In the genomic region with DNA sequence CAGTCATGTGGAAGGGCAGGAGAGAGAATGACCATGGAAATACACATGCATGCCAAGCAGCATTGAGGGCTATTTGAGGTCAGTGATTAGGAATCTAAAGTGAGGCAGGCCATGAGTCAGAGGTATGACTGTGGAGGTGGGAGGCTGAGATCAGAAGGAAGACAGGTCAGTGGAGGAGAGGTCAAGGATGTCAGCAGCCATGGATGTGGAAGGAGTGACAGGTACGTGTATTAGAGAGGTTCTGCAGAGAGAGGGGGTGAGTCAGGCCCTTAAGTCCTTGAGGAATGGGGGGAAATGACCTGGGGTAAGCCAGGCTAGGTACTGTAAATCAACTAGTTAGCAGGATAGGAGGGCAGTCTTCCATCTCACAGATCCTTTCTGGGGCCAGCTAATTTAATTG, we compare ENCODE assay signal across 16 cellular contexts.
A peak's percentile ranks its signal among the peaks of the same experiment; 100 is the strongest.
DNase-seq lines count a peak whose midpoint lies in the region; ATAC-seq, FAIRE-seq and TF ChIP-seq lines count a peak whose summit lies in the region.
"Had no signal": no experiment of that assay in that cellular context is flagged by ENCODE, and none has a peak within 500 bp of the region (broad histone marks: within the 10 kb centered on the region; RNA-seq: fewer than 3 reads in every experiment).

No MANE protein-coding gene starts in this region.

- H3K4ac ChIP-seq in H1 (replicated peaks; ENCODE audit: insufficient read length, low read depth, low read length) = no peak overlapping the region

- TF ChIP-seq CTCF in AG10803 (conservative IDR thresholded peaks at IDR 0.05; ENCODE audit: low read length) (no peak), H1 (IDR thresholded peaks at IDR 0.05; ENCODE audit: control extremely low read depth in 1 of 3, insufficient read depth in 1 of 3, low read depth in 1 of 3, low read length in 3 of 3) (no peak), lung (IDR thresholded peaks at IDR 0.05; ENCODE audit: control extremely low read depth, extremely low read depth) (no peak), ascending aorta (IDR thresholded peaks at IDR 0.05) (no peak)

- no peak overlapping the region; the same call in 1 of the 2 replicates for H2BK12ac ChIP-seq in H1 (ENCODE audit: low read depth, low read length)

- no peak overlapping the region for H4K5ac ChIP-seq in H1 (ENCODE audit: insufficient read length, low read depth, low read length)

- no peak overlapping the region for H2BK15ac ChIP-seq in H1 (ENCODE audit: low read length)

- peak; percentile 41 for ATAC-seq in lung (ENCODE audit: insufficient read depth, low FRiP score)
- ATAC-seq in GM18517 (IDR thresholded peaks at IDR 0.05; ENCODE audit: unreplicated experiment) = no peak
- no peak for ATAC-seq in left lobe of liver
- ATAC-seq: activated CD4-positive, alpha-beta T cell treated with anti-CD3 and anti-CD28 coated beads for 36 hours had no signal

- H4K20me1 ChIP-seq in H1 (replicated peaks in 1 of 2; ENCODE audit: control insufficient read depth in 1 of 2, insufficient read depth in 2 of 2, low read length in 2 of 2) = peaks cover 0 to 2% of the 10 kb centered on the region in 2 experiments

- no peak overlapping the region for H3K56ac ChIP-seq in H1 (replicated peaks; ENCODE audit: insufficient read length, low read depth, low read length)

- FAIRE-seq in H1 (lab: Jason Lieb, UNC) = no peak
- FAIRE-seq: GM18507 had no signal

- POLR2A ChIA-PET in H1 (lab: Charles Lee; ENCODE audit: partially characterized antibody) = no interaction called here

- no peak overlapping the region for H3K23ac ChIP-seq in H1 (ENCODE audit: insufficient read length)

- CTCF ChIA-PET in H1 (lab: Charles Lee; ENCODE audit: partially characterized antibody) = no interaction called here

- H2BK5ac ChIP-seq in H1 (ENCODE audit: low read depth, low read length) = no peak overlapping the region

- H2AK5ac ChIP-seq in H1 (ENCODE audit: low read depth, low read length) = peak overlapping the region; percentile 88; the same call in 1 of the 2 replicates

- no peaks in the 10 kb centered on the region for H3K79me2 ChIP-seq in H1 (ENCODE audit: control insufficient read depth in 1 of 2, insufficient read depth in 2 of 2, low read length in 2 of 2)

- no peak overlapping the region for H3K4me3 ChIP-seq in AG10803 (ENCODE audit: low read length)
- no peak overlapping the region for H3K4me3 ChIP-seq in H1 (ENCODE audit: extremely low read depth in 1 of 4, insufficient read depth in 2 of 4, low read depth in 3 of 4, low read length in 4 of 4)
- no peak overlapping the region for H3K4me3 ChIP-seq in lung
- no peak overlapping the region for H3K4me3 ChIP-seq in ascending aorta

- H3K36me3 ChIP-seq in H1 (ENCODE audit: control insufficient read depth in 2 of 4, insufficient read depth in 4 of 4, low read length in 3 of 4) (no peaks in the 10 kb centered on the region), lung (ENCODE audit: control insufficient read depth in 2 of 2, insufficient read depth in 2 of 2, low read length in 2 of 2) (no peaks in the 10 kb centered on the region), ascending aorta (no peaks in the 10 kb centered on the region)

- TF ChIP-seq RAD21 in H1 (IDR thresholded peaks at IDR 0.05 in 1 of 2, conservative IDR thresholded peaks at IDR 0.05 in 1 of 2; ENCODE audit: low read depth in 2 of 2, low read length in 2 of 2) = no peak

- H2AFZ ChIP-seq in H1 (ENCODE audit: low read length) = no peak overlapping the region

- no peak overlapping the region for H3K27ac ChIP-seq in H1 (ENCODE audit: low read depth, low read length)
- H3K27ac ChIP-seq in lung (ENCODE audit: low read depth in 1 of 2, low read length in 1 of 2) = peak overlapping the region in 1 of 2 donors; percentile 37
- H3K27ac ChIP-seq in ascending aorta = no peak overlapping the region

- no peak for TF ChIP-seq EP300 in H1 (IDR thresholded peaks at IDR 0.05; ENCODE audit: borderline replicate concordance in 1 of 2, low read depth in 2 of 2, low read length in 2 of 2)

- no peak overlapping the region for H4K8ac ChIP-seq in H1 (ENCODE audit: extremely low read depth, insufficient read depth, low read length)

- H3K18ac ChIP-seq in H1 (ENCODE audit: extremely low read depth, low read length) = no peak overlapping the region

- H3K4me2 ChIP-seq in H1 (ENCODE audit: insufficient read depth in 1 of 2, low read depth in 2 of 2, low read length in 2 of 2) = no peak overlapping the region

- 89% methylated on average over 1 of the region's 1 CpG; no CpG with 5 or more reads in 1 of the 2 experiments for WGBS in H1 (ENCODE audit: extremely low coverage in 1 of 2, insufficient coverage in 1 of 2, insufficient read length in 1 of 2, insufficient replicate concordance in 2 of 2, low coverage in 1 of 2, low lambda C conversion rate in 2 of 2, missing lambda C conversion rate in 1 of 2), 2 experiments
- WGBS in lung, 2 donors = 63 to 89% methylated on average over 1 of the region's 1 CpG

- TF ChIP-seq POLR2A in H1 (IDR thresholded peaks at IDR 0.05; ENCODE audit: control extremely low read depth in 1 of 2, low read depth in 2 of 2, low read length in 2 of 2) = no peak

- H3K9me3 ChIP-seq in H1 (ENCODE audit: insufficient read depth in 2 of 2, low read depth in 1 of 2, low read length in 1 of 2) (no peaks in the 10 kb centered on the region), lung (ENCODE audit: control insufficient read depth in 2 of 2, insufficient read depth in 1 of 2, low read length in 1 of 2) (no peaks in the 10 kb centered on the region), ascending aorta (no peaks in the 10 kb centered on the region)

- H3K27me3 ChIP-seq in H1 (replicated peaks in 1 of 4; ENCODE audit: control insufficient read depth in 3 of 4, extremely low read depth in 1 of 4, insufficient read depth in 3 of 4, low read length in 3 of 4) (no peaks in the 10 kb centered on the region), lung (ENCODE audit: control insufficient read depth, insufficient read depth) (no peaks in the 10 kb centered on the region), ascending aorta (no peaks in the 10 kb centered on the region)

- H3K9ac ChIP-seq in H1 (replicated peaks in 1 of 4; ENCODE audit: extremely low read depth in 1 of 4, low read depth in 3 of 4, low read length in 3 of 4) = no peak overlapping the region

- H2BK120ac ChIP-seq in H1 (replicated peaks; ENCODE audit: low read depth, low read length) = no peak overlapping the region

- H3K14ac ChIP-seq in H1 (ENCODE audit: insufficient read length) = no peak overlapping the region

- H4K91ac ChIP-seq in H1 (replicated peaks; ENCODE audit: insufficient read length, low read length) = peak overlapping the region; percentile 9

- peak; percentile 48 for DNase-seq in AG10803 (ENCODE audit: low read depth)
- DNase-seq in LHCN-M2 (ENCODE audit: low read depth) = peak; percentile 59
- DNase-seq in H1 (ENCODE audit: low read depth in 1 of 2, low spot score in 2 of 2) = no peak
- no peak for DNase-seq in lung (ENCODE audit: low spot score)
- DNase-seq in NAMALWA (ENCODE audit: low spot score) = no peak
- no peak for DNase-seq in left lobe of liver (ENCODE audit: low spot score)
- DNase-seq in ascending aorta (ENCODE audit: low spot score in 2 of 2) = no peak
- DNase-seq: activated CD4-positive, alpha-beta T cell treated with anti-CD3 and anti-CD28 coated beads for 36 hours; activated gamma-delta T cell treated with Interleukin-2 at 50 U/mL for 16 hours; COR-L47; effector memory CD4-positive, alpha-beta T cell; KBM-7; NCI-H2171; SHP77 had no signal

- H3K23me2 ChIP-seq in H1 (ENCODE audit: low read depth, low read length) = no peaks in the 10 kb centered on the region

- H3K4me1 ChIP-seq in H1 (replicated peaks in 1 of 4; ENCODE audit: control insufficient read depth in 3 of 4, insufficient read depth in 4 of 4, low read length in 3 of 4) (0 out of 7 replicates have a peak, but pooled peaks cover 0 to 4% (median 0%) of the 10 kb centered on the region in 4 experiments), lung (ENCODE audit: control insufficient read depth in 2 of 2, insufficient read depth in 2 of 2, low read length in 2 of 2) (peaks cover 0 to 3% of the 10 kb centered on the region in 2 donors), ascending aorta (no peaks in the 10 kb centered on the region)

- intact Hi-C loops in ascending aorta (cut with DNase I) = no loop called here

- H3K79me1 ChIP-seq in H1 (ENCODE audit: low read depth, low read length) = no peaks in the 10 kb centered on the region

- no peak overlapping the region for H2BK20ac ChIP-seq in H1 (ENCODE audit: low read length)

TF ChIP-seq in H1, 55 proteins besides CTCF, POLR2A, EP300 and RAD21 (continues in another document):
- no peak for TF ChIP-seq NRF1 (IDR thresholded peaks at IDR 0.05; ENCODE audit: low read depth, low read length)
- TF ChIP-seq TEAD4 (IDR thresholded peaks at IDR 0.05; ENCODE audit: low read depth, low read length) = no peak
- no peak for TF ChIP-seq ASH2L (IDR thresholded peaks at IDR 0.05; ENCODE audit: low read length)
- no peak for TF ChIP-seq SIX5 (IDR thresholded peaks at IDR 0.05; ENCODE audit: low read depth, low read length)
- TF ChIP-seq, protein P1, sequence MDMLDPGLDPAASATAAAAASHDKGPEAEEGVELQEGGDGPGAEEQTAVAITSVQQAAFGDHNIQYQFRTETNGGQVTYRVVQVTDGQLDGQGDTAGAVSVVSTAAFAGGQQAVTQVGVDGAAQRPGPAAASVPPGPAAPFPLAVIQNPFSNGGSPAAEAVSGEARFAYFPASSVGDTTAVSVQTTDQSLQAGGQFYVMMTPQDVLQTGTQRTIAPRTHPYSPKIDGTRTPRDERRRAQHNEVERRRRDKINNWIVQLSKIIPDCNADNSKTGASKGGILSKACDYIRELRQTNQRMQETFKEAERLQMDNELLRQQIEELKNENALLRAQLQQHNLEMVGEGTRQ (IDR thresholded peaks at IDR 0.05; ENCODE audit: low read length) = no peak

Comparison
In these comparisons a context has a peak if more than half of its experiments do, and no peak if none do; other contexts are left out.
1. DNase-seq: peak in AG10803 (single experiment) and LHCN-M2 (single experiment); none in H1 (0 of 2), lung (single experiment), NAMALWA (single experiment), left lobe of liver (single experiment) and ascending aorta (0 of 2).